22 cellular contexts compared by ENCODE assay signal in genomic region chr18:31950620-31951019, GRCh38.
"Had no signal": no experiment of that assay in that cellular context is flagged by ENCODE, and none has a peak within 500 bp of the region (broad histone marks: within the 10 kb centered on the region; RNA-seq: fewer than 3 reads in every experiment).

No MANE protein-coding gene starts in this region.

- H3K36me3 Mint-ChIP-seq: activated naive CD8-positive, alpha-beta T cell had no signal

- H3K27ac ChIP-seq: body of pancreas, esophagus squamous epithelium, psoas muscle, spleen, stomach, testis had no signal

- H3K9me3 Mint-ChIP-seq: activated CD4-positive, alpha-beta T cell treated with anti-CD3 and anti-CD28 coated beads, Interleukin-2, amount 10 ng/mL, durations not matched to agents 24 days and 14 days; activated T-cell treated with anti-CD3 and anti-CD28 coated beads, Interleukin-2, amount 50 U/mL, for 72 hours; T-helper 2 cell treated with Interferon-gamma antibody and Interleukin-4, amounts not matched to agents 5 μg/mL and 100 μg/mL, for 36 hours had no signal

- FAIRE-seq: endothelial cell of umbilical vein had no signal

- H3K36me3 ChIP-seq: esophagus squamous epithelium, spleen, stomach had no signal

- H3K4me3 ChIP-seq: body of pancreas, esophagus squamous epithelium, psoas muscle, spleen, stomach, testis had no signal

- H3K9me3 ChIP-seq: body of pancreas, esophagus squamous epithelium, psoas muscle, spleen, stomach, testis had no signal

- ATAC-seq: activated T-cell treated with anti-CD3 and anti-CD28 coated beads, Interleukin-2, amount 50 U/mL, for 72 hours; body of pancreas; psoas muscle; sciatic nerve had no signal

- H3K27me3 ChIP-seq: body of pancreas, esophagus squamous epithelium, spleen, stomach, testis had no signal

- DNase-seq: activated CD4-positive, alpha-beta T cell treated with anti-CD3 and anti-CD28 coated beads, Interleukin-2, amount 10 ng/mL, durations not matched to agents 24 days and 14 days; activated CD4-positive, CD25-positive, alpha-beta regulatory T cell; activated CD8-positive, alpha-beta memory T cell treated with anti-CD3 and anti-CD28 coated beads, Interleukin-2, amount 50 U/mL, for 48 hours; activated gamma-delta T cell treated with Interleukin-2 at 50 U/mL for 16 hours; activated T-cell treated with anti-CD3 and anti-CD28 coated beads, Interleukin-2, amount 50 U/mL, for 72 hours; amygdala; body of pancreas; caudate nucleus; cortex of kidney; effector CD4-positive, alpha-beta T cell; esophagus squamous epithelium; hippocampal formation; kidney glomerular epithelial cell; psoas muscle; spleen; stimulated activated CD4-positive, alpha-beta T cell treated with anti-CD3 and anti-CD28 coated beads, Interleukin-1b, Interleukin-23, amount 100 ng/mL, for 48 hours; stomach; testis had no signal

- H3K27me3 Mint-ChIP-seq: activated naive CD8-positive, alpha-beta T cell had no signal

- H3K4me1 ChIP-seq: body of pancreas, psoas muscle, spleen, stomach, testis had no signal

- H3K27ac Mint-ChIP-seq: activated CD4-positive, alpha-beta T cell treated with anti-CD3 and anti-CD28 coated beads, Interleukin-2, amount 10 ng/mL, durations not matched to agents 24 days and 14 days; activated naive CD8-positive, alpha-beta T cell; activated T-cell treated with anti-CD3 and anti-CD28 coated beads, Interleukin-2, amount 50 U/mL, for 72 hours; T-helper 2 cell treated with Interferon-gamma antibody and Interleukin-4, amounts not matched to agents 5 μg/mL and 100 μg/mL, for 36 hours had no signal

- H3K4me3 Mint-ChIP-seq: activated CD4-positive, alpha-beta T cell treated with anti-CD3 and anti-CD28 coated beads, Interleukin-2, amount 10 ng/mL, durations not matched to agents 24 days and 14 days; activated naive CD8-positive, alpha-beta T cell; activated T-cell treated with anti-CD3 and anti-CD28 coated beads, Interleukin-2, amount 50 U/mL, for 72 hours; T-helper 2 cell treated with Interferon-gamma antibody and Interleukin-4, amounts not matched to agents 5 μg/mL and 100 μg/mL, for 36 hours had no signal
